ENCODE assay signal across 21 cellular contexts in the genomic region with DNA sequence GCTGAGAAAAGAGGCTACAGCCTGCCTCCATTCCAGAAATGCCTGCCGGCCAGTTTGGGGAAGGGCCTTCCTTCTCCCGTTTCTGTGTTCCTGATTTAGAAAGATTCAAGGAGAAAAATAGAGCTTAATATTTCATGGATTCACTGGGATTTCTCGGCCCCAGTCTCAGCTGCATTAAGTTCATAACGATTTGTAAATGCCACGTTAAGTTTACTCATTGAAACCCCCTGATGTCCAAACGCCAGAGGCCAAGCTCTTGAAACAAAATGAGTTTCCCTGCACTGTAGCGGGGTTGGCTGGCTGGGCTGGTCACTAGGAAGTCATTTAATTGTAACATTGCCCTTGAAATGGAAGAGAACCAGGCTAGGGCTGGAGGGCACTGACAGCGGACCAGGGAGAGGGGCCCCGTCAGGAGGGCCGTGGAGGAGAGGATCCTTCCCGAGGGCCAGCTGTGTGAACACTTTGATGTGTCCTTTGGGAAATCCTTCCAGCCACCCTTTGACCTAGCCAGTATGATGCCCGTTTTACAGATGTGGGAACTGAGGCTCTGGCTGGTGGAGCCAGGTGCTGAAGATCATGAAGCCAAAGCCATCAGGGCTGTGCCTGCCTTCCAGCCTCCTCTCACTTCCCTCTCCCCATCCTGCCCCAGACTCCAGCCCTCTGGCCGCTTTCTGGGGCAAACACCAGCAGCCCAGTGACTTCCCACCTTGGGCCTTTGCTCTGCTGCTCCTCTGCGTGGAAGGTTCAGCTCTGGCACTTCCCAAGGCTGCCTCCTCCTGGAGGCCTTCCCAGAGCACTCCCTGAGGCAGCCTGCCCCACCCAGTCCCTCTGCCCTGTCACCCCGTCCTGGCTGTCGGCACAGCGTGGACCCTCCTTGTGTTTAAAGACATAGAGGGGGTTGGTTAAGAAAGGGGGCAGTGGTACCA.
DNase-seq lines count a peak whose midpoint lies in the region; ATAC-seq and TF ChIP-seq lines count a peak whose summit lies in the region.
"Had no signal": no experiment of that assay in that cellular context is flagged by ENCODE, and none has a peak within 500 bp of the region (broad histone marks: within the 10 kb centered on the region; RNA-seq: fewer than 3 reads in every experiment).

No MANE protein-coding gene starts in this region.

- no peak overlapping the region for H3K9ac ChIP-seq in mammary epithelial cell (ENCODE audit: insufficient read depth, low read length)
- H3K9ac ChIP-seq: SK-N-SH had no signal

- in situ Hi-C loops in mammary epithelial cell (cut with MboI; ENCODE audit: low sequenced_read_pairs in 2 of 2): no loop called here

- WGBS in mammary epithelial cell (ENCODE audit: low coverage, missing lambda C conversion rate): 57% methylated on average over 15 of the region's 17 CpGs

- no peak for TF ChIP-seq CTCF in mammary epithelial cell (conservative IDR thresholded peaks at IDR 0.05 in 1 of 2, IDR thresholded peaks at IDR 0.05 in 1 of 2; ENCODE audit: extremely low read depth in 1 of 2, insufficient read depth in 1 of 2, low read depth in 1 of 2, low read length in 2 of 2)
- TF ChIP-seq CTCF in nephron (IDR thresholded peaks at IDR 0.05; ENCODE audit: unreplicated experiment in 3 of 3): no peak
- TF ChIP-seq CTCF in Caco-2 (IDR thresholded peaks at IDR 0.05; ENCODE audit: insufficient read depth in 1 of 2, low read depth in 1 of 2, low read length in 1 of 2, severe bottlenecking in 1 of 2, unreplicated experiment in 1 of 2): no peak

- H3K4me1 Mint-ChIP-seq in nephron: peaks cover 19% of the 10 kb centered on the region
- no peaks in the 10 kb centered on the region for H3K4me1 Mint-ChIP-seq in Caco-2 (ENCODE audit: low read depth, unreplicated experiment)
- H3K4me1 Mint-ChIP-seq: activated CD4-positive, alpha-beta T cell treated with anti-CD3 and anti-CD28 coated beads, Interleukin-2, amount 10 ng/mL, durations not matched to agents 7 days and 5 days; activated naive CD8-positive, alpha-beta T cell treated with anti-CD3 and anti-CD28 coated beads, Interleukin-2, amount 10 ng/mL, durations not matched to agents 7 days and 5 days; stimulated activated naive B cell treated with anti-CD40 and anti-IgM and Interleukin-4, amounts not matched to agents 10 μg/mL and 1 μg/mL and 100 μg/mL, for 72 hours had no signal

- peak overlapping the region; percentile 81 to 94 (median 88) for H3K27ac Mint-ChIP-seq in nephron
- no peak overlapping the region for H3K27ac Mint-ChIP-seq in Caco-2 (ENCODE audit: unreplicated experiment)
- H3K27ac Mint-ChIP-seq: activated CD4-positive, alpha-beta T cell treated with anti-CD3 and anti-CD28 coated beads, Interleukin-2, amount 10 ng/mL, durations not matched to agents 7 days and 5 days; activated naive CD8-positive, alpha-beta T cell treated with anti-CD3 and anti-CD28 coated beads, Interleukin-2, amount 10 ng/mL, durations not matched to agents 7 days and 5 days; progenitor cell of endocrine pancreas; stimulated activated naive B cell treated with anti-CD40 and anti-IgM and Interleukin-4, amounts not matched to agents 10 μg/mL and 1 μg/mL and 100 μg/mL, for 72 hours had no signal

- H3K36me3 ChIP-seq in mammary epithelial cell (ENCODE audit: insufficient read depth, low read length) (no peaks in the 10 kb centered on the region), Caco-2 (ENCODE audit: control insufficient read depth, insufficient read depth, low read length) (no peaks in the 10 kb centered on the region; the same call in 1 of the 2 replicates)
- H3K36me3 ChIP-seq: colonic mucosa had no signal

- ATAC-seq in left ventricle myocardium superior (no peak), HG02610 (IDR thresholded peaks at IDR 0.05; ENCODE audit: unreplicated experiment) (no peak), HG03469 (IDR thresholded peaks at IDR 0.05; ENCODE audit: unreplicated experiment) (no peak)
- ATAC-seq: stimulated activated naive B cell treated with anti-CD40 and anti-IgM and Interleukin-4, amounts not matched to agents 10 μg/mL and 1 μg/mL and 100 μg/mL, for 72 hours had no signal

- peaks cover 31% of the 10 kb centered on the region for H3K36me3 Mint-ChIP-seq in nephron (ENCODE audit: low read depth)
- H3K36me3 Mint-ChIP-seq in Caco-2 (ENCODE audit: insufficient read depth, unreplicated experiment): peaks cover 2% of the 10 kb centered on the region

- H3K4me3 Mint-ChIP-seq in nephron (no peak overlapping the region), Caco-2 (ENCODE audit: unreplicated experiment) (no peak overlapping the region)
- H3K4me3 Mint-ChIP-seq: activated CD4-positive, alpha-beta T cell treated with anti-CD3 and anti-CD28 coated beads, Interleukin-2, amount 10 ng/mL, durations not matched to agents 7 days and 5 days; activated naive CD8-positive, alpha-beta T cell treated with anti-CD3 and anti-CD28 coated beads, Interleukin-2, amount 10 ng/mL, durations not matched to agents 7 days and 5 days; stimulated activated naive B cell treated with anti-CD40 and anti-IgM and Interleukin-4, amounts not matched to agents 10 μg/mL and 1 μg/mL and 100 μg/mL, for 72 hours had no signal

- H3K79me2 ChIP-seq in mammary epithelial cell (ENCODE audit: insufficient read depth, low read length): no peaks in the 10 kb centered on the region

- DNase-seq in left ventricle myocardium superior (peak; percentile 8), cardiac septum (ENCODE audit: low spot score) (no peak), mammary epithelial cell (no peak), Caco-2 (no peak), cerebellar nuclear complex (lab: John Stamatoyannopoulos, UW) (no peak)
- DNase-seq: activated CD4-positive, alpha-beta T cell treated with anti-CD3 and anti-CD28 coated beads, Interleukin-2, amount 10 ng/mL, durations not matched to agents 7 days and 5 days; activated naive CD8-positive, alpha-beta T cell treated with anti-CD3 and anti-CD28 coated beads, Interleukin-2, amount 10 ng/mL, durations not matched to agents 7 days and 5 days; Calu3; colonic mucosa; NCI-H1436 treated with DMSO at 0.1 percent for 48 hours; NCI-H2171; NCI-H526; SK-N-SH; stimulated activated CD4-positive, alpha-beta T cell treated with anti-CD3 and anti-CD28 coated beads, Interleukin-2, amount 100 ng/mL, for 24 hours; stimulated activated naive B cell treated with anti-CD40 and anti-IgM and Interleukin-4, amounts not matched to agents 10 μg/mL and 1 μg/mL and 100 μg/mL, for 72 hours; testis had no signal

- BruUV-seq in mammary epithelial cell (replicated peaks; lab: Mats Ljungman, UMichigan) (no TSS peak), Caco-2 (replicated peaks; lab: Mats Ljungman, UMichigan) (no TSS peak)

- dilution Hi-C loops in mammary epithelial cell (cut with HindIII; ENCODE audit: low sequenced_read_pairs): no loop called here

- H3K27me3 ChIP-seq in mammary epithelial cell (ENCODE audit: insufficient read depth, low read length): no peaks in the 10 kb centered on the region
- H3K27me3 ChIP-seq in Caco-2 (replicated peaks; ENCODE audit: control insufficient read depth, insufficient read depth, low read length): no peaks in the 10 kb centered on the region
- H3K27me3 ChIP-seq: colonic mucosa, testis had no signal

- H3K27me3 Mint-ChIP-seq in nephron (ENCODE audit: low read depth): peaks cover 5% of the 10 kb centered on the region
- H3K27me3 Mint-ChIP-seq in Caco-2 (ENCODE audit: insufficient read depth, unreplicated experiment): no peaks in the 10 kb centered on the region
- H3K27me3 Mint-ChIP-seq: activated CD4-positive, alpha-beta T cell treated with anti-CD3 and anti-CD28 coated beads, Interleukin-2, amount 10 ng/mL, durations not matched to agents 7 days and 5 days; activated naive CD8-positive, alpha-beta T cell treated with anti-CD3 and anti-CD28 coated beads, Interleukin-2, amount 10 ng/mL, durations not matched to agents 7 days and 5 days; progenitor cell of endocrine pancreas; stimulated activated naive B cell treated with anti-CD40 and anti-IgM and Interleukin-4, amounts not matched to agents 10 μg/mL and 1 μg/mL and 100 μg/mL, for 72 hours had no signal

- peak overlapping the region; percentile 77 for H3K4me2 ChIP-seq in mammary epithelial cell (ENCODE audit: insufficient read depth, low read depth, low read length)
- H3K4me2 ChIP-seq: SK-N-SH had no signal

- POLR2A ChIA-PET in Caco-2 (lab: Charles Lee): no interaction called here

- H2AFZ ChIP-seq in mammary epithelial cell (ENCODE audit: low read depth, low read length): peak overlapping the region; percentile 80

- CTCF ChIA-PET in mammary epithelial cell (lab: Charles Lee; ENCODE audit: low non-redundant PET): interaction anchor here (0.6 kb wide), 1 partner anchor 10 kb away, joined by 4 read pairs; no protein-coding TSS in a partner anchor
- CTCF ChIA-PET in Caco-2 (lab: Charles Lee): no interaction called here

- intact Hi-C loops in left ventricle myocardium superior (cut with micrococcal nuclease): no loop called here
- intact Hi-C loops in cardiac septum (cut with DNase I): no loop called here
- intact Hi-C loops in mammary epithelial cell (cut with micrococcal nuclease): no loop called here
- intact Hi-C loops in Caco-2 (cut with micrococcal nuclease; ENCODE audit: unreplicated experiment): no loop called here

- no peaks in the 10 kb centered on the region for H4K20me1 ChIP-seq in mammary epithelial cell (ENCODE audit: insufficient read depth, low read length)

- H3K9me3 ChIP-seq in mammary epithelial cell (replicated peaks; ENCODE audit: insufficient read depth, low read length) (no peaks in the 10 kb centered on the region), Caco-2 (no peaks in the 10 kb centered on the region)
- H3K9me3 ChIP-seq: colonic mucosa, SK-N-SH, testis had no signal

- peaks cover 2% of the 10 kb centered on the region for H3K9me3 Mint-ChIP-seq in nephron
- H3K9me3 Mint-ChIP-seq in Caco-2 (ENCODE audit: unreplicated experiment): no peaks in the 10 kb centered on the region
- H3K9me3 Mint-ChIP-seq: activated CD4-positive, alpha-beta T cell treated with anti-CD3 and anti-CD28 coated beads, Interleukin-2, amount 10 ng/mL, durations not matched to agents 7 days and 5 days; activated naive CD8-positive, alpha-beta T cell treated with anti-CD3 and anti-CD28 coated beads, Interleukin-2, amount 10 ng/mL, durations not matched to agents 7 days and 5 days; stimulated activated naive B cell treated with anti-CD40 and anti-IgM and Interleukin-4, amounts not matched to agents 10 μg/mL and 1 μg/mL and 100 μg/mL, for 72 hours had no signal

- H3K4me1 ChIP-seq in mammary epithelial cell (ENCODE audit: insufficient read depth, low read length) (peaks cover 20% of the 10 kb centered on the region), Caco-2 (no peaks in the 10 kb centered on the region)
- H3K4me1 ChIP-seq: colonic mucosa, testis had no signal

- peak overlapping the region; percentile 12 for H3K27ac ChIP-seq in mammary epithelial cell (ENCODE audit: insufficient read depth, low read depth, low read length)
- H3K27ac ChIP-seq: colonic mucosa, testis, VCaP had no signal

- H3K4me3 ChIP-seq in mammary epithelial cell (replicated peaks in 1 of 3; ENCODE audit: insufficient read depth in 1 of 3, low read depth in 2 of 3, low read length in 3 of 3): no peak overlapping the region
- H3K4me3 ChIP-seq in Caco-2 (ENCODE audit: low read depth, low read length): no peak overlapping the region
- H3K4me3 ChIP-seq: colonic mucosa, testis had no signal
